ENCODE assay signal across 18 cellular contexts in the genomic region with DNA sequence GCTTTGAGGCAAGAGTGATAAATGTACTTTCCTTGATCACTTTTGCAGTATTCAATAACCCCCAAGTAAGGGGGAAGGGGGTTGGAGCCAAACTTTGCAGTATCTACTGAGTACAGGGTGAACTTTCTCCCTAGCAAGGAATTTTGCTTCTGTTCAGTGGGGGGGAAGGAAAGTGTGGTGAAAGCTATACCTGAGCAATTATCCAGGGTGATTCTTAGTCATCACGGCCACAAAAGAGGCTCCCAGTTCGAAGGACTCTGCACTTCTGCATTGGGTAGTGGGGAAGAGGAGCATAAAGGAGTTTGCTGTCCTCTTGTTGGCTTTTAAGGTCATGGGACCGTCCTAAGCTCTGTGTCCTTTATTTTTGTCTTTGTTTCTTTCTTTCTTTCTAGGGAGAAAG.
DNase-seq lines count a peak whose midpoint lies in the region; ATAC-seq, FAIRE-seq and TF ChIP-seq lines count a peak whose summit lies in the region.
"Had no signal": no experiment of that assay in that cellular context is flagged by ENCODE, and none has a peak within 500 bp of the region (broad histone marks: within the 10 kb centered on the region; RNA-seq: fewer than 3 reads in every experiment).

No MANE protein-coding gene starts in this region.

- no TSS peak for BruUV-seq in HepG2 (replicated peaks; lab: Mats Ljungman, UMichigan)

- no peak overlapping the region for H4K91ac ChIP-seq in neuronal stem cell (ENCODE audit: low read depth, low read length, poor library complexity)

- no peaks in the 10 kb centered on the region for H3K9me2 ChIP-seq in hepatocyte (replicated peaks; ENCODE audit: insufficient read depth)

- ATAC-seq in HepG2 = peak; percentile 66
- ATAC-seq in right lobe of liver = no peak
- ATAC-seq: CD8-positive, alpha-beta T cell had no signal

- H3K9me3 ChIP-seq in HepG2 (ENCODE audit: low read length) = no peaks in the 10 kb centered on the region
- no peaks in the 10 kb centered on the region for H3K9me3 ChIP-seq in right lobe of liver
- H3K9me3 ChIP-seq in hepatocyte (ENCODE audit: low read depth) = no peaks in the 10 kb centered on the region
- H3K9me3 ChIP-seq in neuronal stem cell (replicated peaks in 1 of 2; ENCODE audit: control insufficient read depth in 2 of 2, insufficient read depth in 1 of 2, low read depth in 1 of 2, low read length in 2 of 2) = no peaks in the 10 kb centered on the region
- no peaks in the 10 kb centered on the region for H3K9me3 ChIP-seq in prostate gland
- H3K9me3 ChIP-seq: BLaER1 treated with 17β-estradiol and CSF1 and Interleukin-3, amounts not matched to agents 10 nM and 100 nM; HAP-1 had no signal

- TF ChIP-seq EP300 in HepG2 (IDR thresholded peaks at IDR 0.05; ENCODE audit: low read depth in 2 of 2, low read length in 2 of 2) = no peak
- no peak for TF ChIP-seq EP300 in HepG2 (CRISPR knock-in tag; IDR thresholded peaks at IDR 0.05; ENCODE audit: borderline replicate concordance)

- CTCF ChIA-PET in HepG2 (lab: Yijun Ruan, JAX; ENCODE audit: low intra/inter-chr PET ratio, low total read pairs) = no interaction called here

- H3K23ac ChIP-seq in neuronal stem cell (ENCODE audit: low read depth, low read length, poor library complexity) = no peak overlapping the region

- H3K9ac ChIP-seq in HepG2 (ENCODE audit: insufficient read depth, low read depth, low read length) (no peak overlapping the region), neuronal stem cell (ENCODE audit: low read depth, low read length, poor library complexity) (no peak overlapping the region)
- H3K9ac ChIP-seq: BLaER1 treated with 17β-estradiol and CSF1 and Interleukin-3, amounts not matched to agents 10 nM and 100 nM; GM23248 had no signal

- H2BK15ac ChIP-seq in neuronal stem cell (ENCODE audit: low read length) = no peak overlapping the region

- in situ Hi-C loops in HepG2 (cut with HindIII; ENCODE audit: extremely low pct_ligation_motif_present, low pct_unique_long_range_greater_than_20kb) = no loop called here

- H2AFZ ChIP-seq in HepG2 (ENCODE audit: low read length) (no peak overlapping the region), hepatocyte (no peak overlapping the region), neuronal stem cell (ENCODE audit: low read length) (no peak overlapping the region)
- H2AFZ ChIP-seq: GM23248 had no signal

- H3K27ac ChIP-seq in HepG2 (ENCODE audit: extremely low read length, insufficient read depth, low read length) (peak overlapping the region; percentile 16), right lobe of liver (no peak overlapping the region), hepatocyte (no peak overlapping the region), neuronal stem cell (replicated peaks; ENCODE audit: low read length) (no peak overlapping the region), prostate gland (no peak overlapping the region)
- H3K27ac ChIP-seq: BLaER1 treated with 17β-estradiol and CSF1 and Interleukin-3, amounts not matched to agents 10 nM and 100 nM; GM23248 had no signal

- no peak for TF ChIP-seq RAD21 in HepG2 (CRISPR knock-in tag; IDR thresholded peaks at IDR 0.05)

- no peak overlapping the region for H3K4ac ChIP-seq in neuronal stem cell (ENCODE audit: low read length)

- no peaks in the 10 kb centered on the region for H3K27me3 ChIP-seq in HepG2 (ENCODE audit: control insufficient read depth in 1 of 2, insufficient read depth in 2 of 2, low read length in 2 of 2)
- H3K27me3 ChIP-seq in right lobe of liver = no peaks in the 10 kb centered on the region
- no peaks in the 10 kb centered on the region for H3K27me3 ChIP-seq in hepatocyte
- H3K27me3 ChIP-seq in neuronal stem cell (ENCODE audit: control insufficient read depth in 3 of 3, insufficient read depth in 3 of 3, low read depth in 1 of 3, low read length in 3 of 3) = no peaks in the 10 kb centered on the region
- H3K27me3 ChIP-seq in prostate gland (replicated peaks; ENCODE audit: insufficient read depth) = no peaks in the 10 kb centered on the region
- H3K27me3 ChIP-seq: BLaER1 treated with 17β-estradiol and CSF1 and Interleukin-3, amounts not matched to agents 10 nM and 100 nM had no signal

- H3K4me1 ChIP-seq in HepG2 (ENCODE audit: insufficient read depth, low read length) (peaks cover 48% of the 10 kb centered on the region), right lobe of liver (no peaks in the 10 kb centered on the region), hepatocyte (ENCODE audit: insufficient read depth) (no peaks in the 10 kb centered on the region), neuronal stem cell (ENCODE audit: control insufficient read depth in 2 of 2, insufficient read depth in 1 of 2, low read depth in 1 of 2, low read length in 2 of 2) (peaks cover 6 to 8% of the 10 kb centered on the region in 2 donors), prostate gland (replicated peaks) (no peaks in the 10 kb centered on the region)
- H3K4me1 ChIP-seq: HAP-1 had no signal

- no peak for TF ChIP-seq POLR2A in HepG2 (IDR thresholded peaks at IDR 0.05; ENCODE audit: insufficient read depth in 1 of 2, low read depth in 2 of 2, low read length in 2 of 2)
- no peak for TF ChIP-seq POLR2A in right lobe of liver (IDR thresholded peaks at IDR 0.05)
- TF ChIP-seq POLR2A in lower leg skin (IDR thresholded peaks at IDR 0.05) = no peak
- TF ChIP-seq POLR2A in prostate gland (IDR thresholded peaks at IDR 0.05) = no peak

- H3K36me3 ChIP-seq in HepG2 (replicated peaks in 1 of 2; ENCODE audit: control insufficient read depth in 1 of 2, insufficient read depth in 2 of 2, low read length in 2 of 2) (peaks cover 0 to 2% of the 10 kb centered on the region in 2 experiments; a peak in 2 of 5 replicates), right lobe of liver (no peaks in the 10 kb centered on the region), hepatocyte (replicated peaks; ENCODE audit: insufficient read depth, low read depth) (no peaks in the 10 kb centered on the region), neuronal stem cell (replicated peaks in 1 of 2; ENCODE audit: control insufficient read depth in 2 of 2, insufficient read depth in 2 of 2, low read length in 2 of 2) (no peaks in the 10 kb centered on the region), prostate gland (no peaks in the 10 kb centered on the region)
- H3K36me3 ChIP-seq: HAP-1 had no signal

- H2AK5ac ChIP-seq in neuronal stem cell (ENCODE audit: low read depth, low read length) = no peak overlapping the region

- no peaks in the 10 kb centered on the region for H3K79me1 ChIP-seq in neuronal stem cell (ENCODE audit: low read depth, low read length)

- peak; percentile 26 for DNase-seq in HepG2 (ENCODE audit: low spot score)
- DNase-seq in right lobe of liver = no peak
- DNase-seq in RCC 7860 (ENCODE audit: low spot score) = peak; percentile 34
- DNase-seq in hepatocyte (ENCODE audit: low spot score) = peak; percentile 22
- DNase-seq in neuronal stem cell (ENCODE audit: low spot score) = no peak
- DNase-seq in lower leg skin (ENCODE audit: low spot score in 2 of 2) = no peak
- DNase-seq in prostate gland (ENCODE audit: low spot score) = no peak
- DNase-seq: CD8-positive, alpha-beta T cell; DMS 273 treated with DMSO at 0.1 percent for 48 hours; DMS53; DND-41; GM23248 had no signal

- no peak overlapping the region for H3K18ac ChIP-seq in neuronal stem cell (ENCODE audit: low read length)

- H4K8ac ChIP-seq in neuronal stem cell (ENCODE audit: low read depth, low read length) = no peak overlapping the region

- H2BK5ac ChIP-seq in neuronal stem cell (ENCODE audit: low read length) = no peak overlapping the region

- H4K20me1 ChIP-seq in HepG2 (ENCODE audit: insufficient read depth, low read length) (no peaks in the 10 kb centered on the region), hepatocyte (ENCODE audit: insufficient read depth, poor library complexity, severe bottlenecking) (no peaks in the 10 kb centered on the region)
- H4K20me1 ChIP-seq: BLaER1 treated with 17β-estradiol and CSF1 and Interleukin-3, amounts not matched to agents 10 nM and 100 nM had no signal

- H3K4me2 ChIP-seq in HepG2 (ENCODE audit: low read depth, low read length) = 0 out of 2 replicates have a peak overlapping the region, but pooled peaks have one; percentile 5
- no peak overlapping the region for H3K4me2 ChIP-seq in hepatocyte
- no peak overlapping the region for H3K4me2 ChIP-seq in neuronal stem cell (ENCODE audit: insufficient read depth, low read length, poor library complexity, severe bottlenecking)
- H3K4me2 ChIP-seq: BLaER1 treated with 17β-estradiol and CSF1 and Interleukin-3, amounts not matched to agents 10 nM and 100 nM had no signal

- POLR2A ChIA-PET in HepG2 (lab: Yijun Ruan, JAX) = no interaction called here

- no peak overlapping the region for H3K4me3 ChIP-seq in HepG2 (replicated peaks in 1 of 3; ENCODE audit: insufficient read depth in 1 of 3, low read depth in 2 of 3, low read length in 3 of 3)
- no peak overlapping the region for H3K4me3 ChIP-seq in right lobe of liver
- H3K4me3 ChIP-seq in hepatocyte = no peak overlapping the region
- H3K4me3 ChIP-seq in neuronal stem cell (ENCODE audit: low read length in 2 of 2) = no peak overlapping the region
- H3K4me3 ChIP-seq in lower leg skin (ENCODE audit: low read depth, poor library complexity, severe bottlenecking) = no peak overlapping the region
- H3K4me3 ChIP-seq in prostate gland = no peak overlapping the region
- H3K4me3 ChIP-seq: BLaER1 treated with 17β-estradiol and CSF1 and Interleukin-3, amounts not matched to agents 10 nM and 100 nM; GM23248; HAP-1 had no signal

- no peak overlapping the region for H2BK120ac ChIP-seq in neuronal stem cell (ENCODE audit: low read depth, low read length)

- 38% methylated on average over 3 of the region's 3 CpGs for WGBS in HepG2 (ENCODE audit: low lambda C conversion rate)
- 86% methylated on average over 2 of the region's 3 CpGs for WGBS in right lobe of liver (ENCODE audit: insufficient coverage, low coverage, low lambda C conversion rate, missing lambda C conversion rate)
- 80% methylated on average over 3 of the region's 3 CpGs for WGBS in hepatocyte (ENCODE audit: low lambda C conversion rate, missing lambda C conversion rate)
- no CpG with 5 or more reads among the region's 3 CpGs for WGBS in neuronal stem cell (ENCODE audit: extremely low coverage in 2 of 2, insufficient read length in 2 of 2, insufficient replicate concordance in 1 of 2), 2 donors
- WGBS in lower leg skin, 2 donors = 70 to 91% methylated on average over 3 of the region's 3 CpGs
- WGBS in prostate gland = 94% methylated on average over 3 of the region's 3 CpGs

- FAIRE-seq in HepG2 (lab: Jason Lieb, UNC) = no peak
- no peak for FAIRE-seq in RCC 7860 (lab: Jason Lieb, UNC)
- FAIRE-seq: G401.6, GM12892, GM18507, HTR-8/SVneo had no signal

- H3K79me2 ChIP-seq in HepG2 (ENCODE audit: insufficient read depth, low read length) (no peaks in the 10 kb centered on the region), hepatocyte (no peaks in the 10 kb centered on the region)

- intact Hi-C loops in HepG2 (cut with micrococcal nuclease; ENCODE audit: unreplicated experiment) = no loop called here
- intact Hi-C loops in right lobe of liver (cut with DNase I) = no loop called here
- intact Hi-C loops in lower leg skin (cut with DNase I; ENCODE audit: low total_unique reads) = no loop called here
- intact Hi-C loops in prostate gland (cut with DNase I) = no loop called here

- no peak overlapping the region for H3K14ac ChIP-seq in neuronal stem cell (ENCODE audit: low read length)

- TF ChIP-seq CTCF in HepG2 (CRISPR knock-in tag; IDR thresholded peaks at IDR 0.05) = no peak
- TF ChIP-seq CTCF in right lobe of liver (IDR thresholded peaks at IDR 0.05) = no peak
- TF ChIP-seq CTCF in hepatocyte (IDR thresholded peaks at IDR 0.05; ENCODE audit: poor library complexity) = no peak
- TF ChIP-seq CTCF in lower leg skin (IDR thresholded peaks at IDR 0.05) = no peak
- TF ChIP-seq CTCF in prostate gland (IDR thresholded peaks at IDR 0.05) = no peak

- no peak overlapping the region for H2BK12ac ChIP-seq in neuronal stem cell (ENCODE audit: low read length)

Comparison
In these comparisons a context has a peak if more than half of its experiments do, and no peak if none do; other contexts are left out.
1. DNase-seq: peak in HepG2 (single experiment), RCC 7860 (single experiment) and hepatocyte (single experiment); none in right lobe of liver (0 of 3), neuronal stem cell (single experiment), lower leg skin (0 of 2) and prostate gland (single experiment).